In the genomic region with DNA sequence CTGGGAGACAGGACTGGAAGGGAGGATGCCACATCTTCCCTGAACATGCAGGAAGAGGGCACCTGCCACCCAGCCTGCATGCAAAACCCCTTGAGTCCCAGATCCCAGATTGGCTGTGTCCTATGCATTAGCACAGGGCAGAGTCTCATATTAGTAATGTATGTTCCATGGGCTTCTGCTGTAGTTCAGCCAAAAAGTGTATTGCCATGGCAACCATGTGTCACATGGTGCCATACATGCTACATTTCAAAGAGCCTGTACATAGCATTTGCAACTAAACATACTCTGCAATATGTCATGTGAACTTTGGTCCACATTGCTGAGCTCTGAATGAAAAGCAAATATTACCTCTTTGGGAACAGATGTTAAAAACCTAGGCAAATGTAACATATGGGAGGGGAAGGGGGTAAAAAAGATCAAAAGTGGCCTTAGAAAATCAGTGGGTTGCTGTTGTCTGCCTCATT, we compare ENCODE assay signal across 17 cellular contexts.
DNase-seq lines count a peak whose midpoint lies in the region; ATAC-seq and TF ChIP-seq lines count a peak whose summit lies in the region.
"Had no signal": no experiment of that assay in that cellular context is flagged by ENCODE, and none has a peak within 500 bp of the region (broad histone marks: within the 10 kb centered on the region; RNA-seq: fewer than 3 reads in every experiment).

No MANE protein-coding gene starts in this region.

- H3K9me3 Mint-ChIP-seq in CD4-positive, CD25-positive, alpha-beta regulatory T cell, result peaks cover 0 to 4% (median 0%) of the 10 kb centered on the region in 7 donors
- no peaks in the 10 kb centered on the region for H3K9me3 Mint-ChIP-seq in T-helper 1 cell treated with Interleukin-12 subunit alpha and Interleukin-12 subunit beta and Interleukin-4 antibody, amounts not matched to agents 30 μg/mL and 1 μg/mL, for 36 hours
- no peaks in the 10 kb centered on the region for H3K9me3 Mint-ChIP-seq in HFFc6
- H3K9me3 Mint-ChIP-seq: nephron progenitor cell had no signal

- H3K27me3 Mint-ChIP-seq in CD4-positive, CD25-positive, alpha-beta regulatory T cell, result no peaks in the 10 kb centered on the region
- H3K27me3 Mint-ChIP-seq in T-helper 1 cell treated with Interleukin-12 subunit alpha and Interleukin-12 subunit beta and Interleukin-4 antibody, amounts not matched to agents 30 μg/mL and 1 μg/mL, for 36 hours (ENCODE audit: low read depth), result no peaks in the 10 kb centered on the region
- H3K27me3 Mint-ChIP-seq in HFFc6 (ENCODE audit: insufficient read depth), result no peaks in the 10 kb centered on the region; the same call in 1 of the 2 replicates

- H3K9ac ChIP-seq in GM23248, result no peak overlapping the region

- peak overlapping the region; percentile 84 to 97 (median 84) for H3K27ac Mint-ChIP-seq in CD4-positive, CD25-positive, alpha-beta regulatory T cell
- H3K27ac Mint-ChIP-seq in T-helper 1 cell treated with Interleukin-12 subunit alpha and Interleukin-12 subunit beta and Interleukin-4 antibody, amounts not matched to agents 30 μg/mL and 1 μg/mL, for 36 hours, result peak overlapping the region; percentile 95
- H3K27ac Mint-ChIP-seq in HFFc6, result no peak overlapping the region
- H3K27ac Mint-ChIP-seq: nephron progenitor cell had no signal

- peak overlapping the region; percentile 20 for H3K4me3 ChIP-seq in CD4-positive, CD25-positive, alpha-beta regulatory T cell (ENCODE audit: low read depth, low read length)
- no peak overlapping the region for H3K4me3 ChIP-seq in GM23248
- H3K4me3 ChIP-seq: left ventricle myocardium inferior, Peyer's patch, right atrium auricular region had no signal

- H3K79me2 ChIP-seq in GM23248 (ENCODE audit: insufficient read depth), result no peaks in the 10 kb centered on the region

- no peak overlapping the region for H2AFZ ChIP-seq in GM23248

- H3K4me1 Mint-ChIP-seq in CD4-positive, CD25-positive, alpha-beta regulatory T cell, result peaks cover 25 to 66% (median 44%) of the 10 kb centered on the region in 4 donors
- H3K4me1 Mint-ChIP-seq in T-helper 1 cell treated with Interleukin-12 subunit alpha and Interleukin-12 subunit beta and Interleukin-4 antibody, amounts not matched to agents 30 μg/mL and 1 μg/mL, for 36 hours (ENCODE audit: low read depth), result peaks cover 70% of the 10 kb centered on the region
- peaks cover 25% of the 10 kb centered on the region for H3K4me1 Mint-ChIP-seq in HFFc6 (ENCODE audit: low read depth)

- peaks cover 46% of the 10 kb centered on the region for H3K4me1 ChIP-seq in CD4-positive, CD25-positive, alpha-beta regulatory T cell (ENCODE audit: control insufficient read depth, insufficient read depth, low read length, poor library complexity, severe bottlenecking)
- peaks cover 6% of the 10 kb centered on the region for H3K4me1 ChIP-seq in foreskin keratinocyte
- H3K4me1 ChIP-seq in GM23248 (ENCODE audit: insufficient read depth), result peaks cover 13% of the 10 kb centered on the region
- H3K4me1 ChIP-seq: Peyer's patch, right atrium auricular region had no signal

- 0 out of 2 replicates have a peak, but pooled peaks cover 7% of the 10 kb centered on the region for H3F3A ChIP-seq in GM23248 (ENCODE audit: insufficient read depth)

- peaks cover 2% of the 10 kb centered on the region for H3K36me3 ChIP-seq in CD4-positive, CD25-positive, alpha-beta regulatory T cell (ENCODE audit: control insufficient read depth, insufficient read depth, low read length)
- no peaks in the 10 kb centered on the region for H3K36me3 ChIP-seq in GM23248 (ENCODE audit: low read depth)
- H3K36me3 ChIP-seq: right atrium auricular region had no signal

- H3K27me3 ChIP-seq in CD4-positive, CD25-positive, alpha-beta regulatory T cell (ENCODE audit: control insufficient read depth, insufficient read depth, low read length), result no peaks in the 10 kb centered on the region
- H3K27me3 ChIP-seq in foreskin keratinocyte (no peaks in the 10 kb centered on the region), GM23248 (replicated peaks; ENCODE audit: insufficient read depth) (no peaks in the 10 kb centered on the region)
- H3K27me3 ChIP-seq: Peyer's patch, right atrium auricular region had no signal

- no peaks in the 10 kb centered on the region for H3K9me3 ChIP-seq in CD4-positive, CD25-positive, alpha-beta regulatory T cell (ENCODE audit: control insufficient read depth in 2 of 2, low read length in 2 of 2)
- no peaks in the 10 kb centered on the region for H3K9me3 ChIP-seq in GM23248 (ENCODE audit: low read depth)
- H3K9me3 ChIP-seq: left ventricle myocardium inferior, Peyer's patch, right atrium auricular region had no signal

- H3K4me2 ChIP-seq in GM23248 (ENCODE audit: unreplicated experiment), result no peak overlapping the region

- no peak for TF ChIP-seq CTCF in foreskin keratinocyte (conservative IDR thresholded peaks at IDR 0.05)
- TF ChIP-seq CTCF in HFFc6 (IDR thresholded peaks at IDR 0.05), result no peak

- ATAC-seq in CD4-positive, CD25-positive, alpha-beta regulatory T cell (ENCODE audit: low read depth in 2 of 2), result peak; percentile 26 to 35
- peak; percentile 20 for ATAC-seq in foreskin keratinocyte
- ATAC-seq: esophagus mucosa had no signal

- no peaks in the 10 kb centered on the region for H3K9me2 ChIP-seq in GM23248 (ENCODE audit: insufficient read depth)

- in situ Hi-C loops in GM23248 (cut with MboI), result no loop called here

- DNase-seq in CD4-positive, CD25-positive, alpha-beta regulatory T cell, result peak in 2 of 3 donors; percentile 50 to 69
- DNase-seq in DMS 273 (lab: John Stamatoyannopoulos, UW; ENCODE audit: unreplicated experiment) (peak; percentile 90), foreskin keratinocyte (no peak), GM23248 (no peak), pons (ENCODE audit: low spot score) (no peak), HFFc6 (no peak), NCI-H2029 treated with DMSO at 0.1 percent for 48 hours (lab: John Stamatoyannopoulos, UW) (no peak)
- DNase-seq: activated CD4-positive, alpha-beta T cell treated with anti-CD3 and anti-CD28 coated beads, Interleukin-2, amount 50 U/mL, for 48 hours; cortex of kidney; left ventricle myocardium inferior; NCI-H226; nephron progenitor cell; Peyer's patch; stimulated activated CD4-positive, alpha-beta T cell treated with anti-CD3 and anti-CD28 coated beads, Interleukin-2, amount 100 ng/mL, for 48 hours had no signal

- no peaks in the 10 kb centered on the region for H4K20me1 ChIP-seq in GM23248 (ENCODE audit: insufficient read depth)

- H3K4me3 Mint-ChIP-seq in CD4-positive, CD25-positive, alpha-beta regulatory T cell, result peak overlapping the region; percentile 0 to 88 (median 63)
- peak overlapping the region; percentile 81 for H3K4me3 Mint-ChIP-seq in T-helper 1 cell treated with Interleukin-12 subunit alpha and Interleukin-12 subunit beta and Interleukin-4 antibody, amounts not matched to agents 30 μg/mL and 1 μg/mL, for 36 hours
- H3K4me3 Mint-ChIP-seq in HFFc6, result no peak overlapping the region
- H3K4me3 Mint-ChIP-seq: nephron progenitor cell had no signal

- peak overlapping the region; percentile 38 for H3K27ac ChIP-seq in CD4-positive, CD25-positive, alpha-beta regulatory T cell (ENCODE audit: insufficient read depth, low read length, poor library complexity, severe bottlenecking)
- no peak overlapping the region for H3K27ac ChIP-seq in foreskin keratinocyte
- no peak overlapping the region for H3K27ac ChIP-seq in GM23248
- H3K27ac ChIP-seq: left ventricle myocardium inferior, Peyer's patch, right atrium auricular region had no signal

- peaks cover 25% of the 10 kb centered on the region for H3K36me3 Mint-ChIP-seq in CD4-positive, CD25-positive, alpha-beta regulatory T cell
- peaks cover 78% of the 10 kb centered on the region for H3K36me3 Mint-ChIP-seq in T-helper 1 cell treated with Interleukin-12 subunit alpha and Interleukin-12 subunit beta and Interleukin-4 antibody, amounts not matched to agents 30 μg/mL and 1 μg/mL, for 36 hours (ENCODE audit: low read depth)
- H3K36me3 Mint-ChIP-seq in HFFc6 (ENCODE audit: low read depth), result peaks cover 16% of the 10 kb centered on the region

Comparison
In these comparisons a context has a peak if more than half of its experiments do, and no peak if none do; other contexts are left out.
1. DNase-seq: peak in CD4-positive, CD25-positive, alpha-beta regulatory T cell (2 of 3) and DMS 273 (single experiment); none in foreskin keratinocyte (0 of 2), GM23248 (single experiment), pons (single experiment), HFFc6 (single experiment) and NCI-H2029 treated with DMSO at 0.1 percent for 48 hours (single experiment).